In genomic region chr19:48090281-48090802, GRCh38 we compare ENCODE assay signal across 16 cellular contexts. TPM values are rescaled to one million over a fixed set of nuclear protein-coding genes. Genes with fewer than 3 reads are reported as not detected.
DNase-seq lines count a peak whose midpoint lies in the region; ATAC-seq and TF ChIP-seq lines count a peak whose summit lies in the region.
"Had no signal": no experiment of that assay in that cellular context is flagged by ENCODE, and none has a peak within 500 bp of the region (broad histone marks: within the 10 kb centered on the region; RNA-seq: fewer than 3 reads in every experiment).

No MANE protein-coding gene starts in this region.

- peak overlapping the region; percentile 10 for H3K4me2 ChIP-seq in skeletal muscle satellite cell (ENCODE audit: low read length)
- H3K4me2 ChIP-seq: hepatocyte had no signal

- WGBS in body of pancreas, 2 donors, result 22 to 36% methylated on average over 1 to 5 of the region's 5 CpGs

- TF ChIP-seq CTCF in body of pancreas (IDR thresholded peaks at IDR 0.05) (no peak), upper lobe of right lung (IDR thresholded peaks at IDR 0.05) (no peak)

- H3K9me3 ChIP-seq in body of pancreas (no peaks in the 10 kb centered on the region), skeletal muscle satellite cell (replicated peaks; ENCODE audit: low read length) (no peaks in the 10 kb centered on the region), upper lobe of right lung (no peaks in the 10 kb centered on the region)

- H3K36me3 ChIP-seq in body of pancreas (replicated peaks in 1 of 2; ENCODE audit: insufficient read depth in 1 of 2, low read depth in 2 of 2) (no peaks in the 10 kb centered on the region), skeletal muscle satellite cell (ENCODE audit: insufficient read depth, low read length) (no peaks in the 10 kb centered on the region), upper lobe of right lung (no peaks in the 10 kb centered on the region)

- DNase-seq in EL (peak; percentile 65), NCI-H1048 (lab: John Stamatoyannopoulos, UW) (peak; percentile 20), body of pancreas (peak in 1 of 4 donors; percentile 11), activated gamma-delta T cell (lab: John Stamatoyannopoulos, UW) (no peak), upper lobe of right lung (no peak), RKO (ENCODE audit: low spot score) (no peak)
- DNase-seq: activated CD8-positive, alpha-beta T cell treated with anti-CD3 and anti-CD28 coated beads for 36 hours; NCI-H187 treated with DMSO at 0.1 percent for 48 hours; occipital lobe; stimulated activated naive CD8-positive, alpha-beta T cell treated with anti-CD3 and anti-CD28 coated beads, Interleukin-15, Interleukin-2, amounts not matched to agents 100 U/mL and 50 U/mL, for 24 hours had no signal

- ATAC-seq in body of pancreas, result peak; percentile 84
- ATAC-seq in upper lobe of right lung, result no peak
- ATAC-seq: activated CD8-positive, alpha-beta T cell treated with anti-CD3 and anti-CD28 coated beads for 36 hours; stimulated activated naive CD8-positive, alpha-beta T cell treated with anti-CD3 and anti-CD28 coated beads, Interleukin-15, Interleukin-2, amounts not matched to agents 100 U/mL and 50 U/mL, for 24 hours had no signal

- H3K4me1 ChIP-seq in body of pancreas (peaks cover 10% of the 10 kb centered on the region), skeletal muscle satellite cell (ENCODE audit: control insufficient read depth, insufficient read depth, low read length) (peaks cover 26% of the 10 kb centered on the region), upper lobe of right lung (no peaks in the 10 kb centered on the region)

- H3K4me3 ChIP-seq in body of pancreas (no peak overlapping the region), skeletal muscle satellite cell (ENCODE audit: low read length) (no peak overlapping the region), upper lobe of right lung (no peak overlapping the region)
- H3K4me3 ChIP-seq: hepatocyte had no signal

- TF ChIP-seq POLR2A in body of pancreas (IDR thresholded peaks at IDR 0.05), result no peak

- H3K27me3 ChIP-seq in body of pancreas (no peaks in the 10 kb centered on the region), skeletal muscle satellite cell (ENCODE audit: control insufficient read depth, insufficient read depth, low read length) (peaks cover 10% of the 10 kb centered on the region), upper lobe of right lung (no peaks in the 10 kb centered on the region)
- H3K27me3 ChIP-seq: hepatocyte had no signal

- H3K27ac ChIP-seq in body of pancreas (peak overlapping the region in 3 of 4 donors; percentile 11 to 46 (median 42)), upper lobe of right lung (no peak overlapping the region)
- H3K27ac ChIP-seq: hepatocyte, HL-60 had no signal

- intact Hi-C loops in body of pancreas (cut with DNase I) (no loop called here), upper lobe of right lung (cut with DNase I) (loop anchor here (10.0 kb wide), 1 partner anchor 64 kb away; no protein-coding TSS in a partner anchor)

- H3K9ac ChIP-seq in skeletal muscle satellite cell (ENCODE audit: low read depth, low read length), result no peak overlapping the region

RNA-seq across cellular contexts. Expression of gene PLA2G4C, which starts 20.3 kb away (rescaled TPM):
- total RNA-seq in body of pancreas (10 to 100 TPM in 1 of 2 donors, 1 to 10 TPM in 1; 4.4 to 10.9 TPM), upper lobe of right lung (14.7 TPM)
- total RNA-seq in skeletal muscle satellite cell (2012; rRNA removed), result 4.3 and 13.3 TPM in 2 replicates

RNA-seq across cellular contexts. Expression of gene CABP5, which starts 46.5 kb away (rescaled TPM):
- total RNA-seq in body of pancreas (not detected), upper lobe of right lung (not detected)
- not detected in 2 replicates for total RNA-seq in skeletal muscle satellite cell (2012; rRNA removed)
- total RNA-seq: activated CD8-positive, alpha-beta T cell treated with anti-CD3 and anti-CD28 coated beads for 36 hours; hepatocyte; LHCN-M2; mucosa of gallbladder; occipital lobe; urinary bladder had no signal

Comparison
In these comparisons a context has a peak if more than half of its experiments do, and no peak if none do; other contexts are left out.
1. DNase-seq: peak in EL (single experiment) and NCI-H1048 (single experiment); none in activated gamma-delta T cell (single experiment), upper lobe of right lung (single experiment) and RKO (single experiment).